ENCODE assay signal across 10 cellular contexts in the genomic region with DNA sequence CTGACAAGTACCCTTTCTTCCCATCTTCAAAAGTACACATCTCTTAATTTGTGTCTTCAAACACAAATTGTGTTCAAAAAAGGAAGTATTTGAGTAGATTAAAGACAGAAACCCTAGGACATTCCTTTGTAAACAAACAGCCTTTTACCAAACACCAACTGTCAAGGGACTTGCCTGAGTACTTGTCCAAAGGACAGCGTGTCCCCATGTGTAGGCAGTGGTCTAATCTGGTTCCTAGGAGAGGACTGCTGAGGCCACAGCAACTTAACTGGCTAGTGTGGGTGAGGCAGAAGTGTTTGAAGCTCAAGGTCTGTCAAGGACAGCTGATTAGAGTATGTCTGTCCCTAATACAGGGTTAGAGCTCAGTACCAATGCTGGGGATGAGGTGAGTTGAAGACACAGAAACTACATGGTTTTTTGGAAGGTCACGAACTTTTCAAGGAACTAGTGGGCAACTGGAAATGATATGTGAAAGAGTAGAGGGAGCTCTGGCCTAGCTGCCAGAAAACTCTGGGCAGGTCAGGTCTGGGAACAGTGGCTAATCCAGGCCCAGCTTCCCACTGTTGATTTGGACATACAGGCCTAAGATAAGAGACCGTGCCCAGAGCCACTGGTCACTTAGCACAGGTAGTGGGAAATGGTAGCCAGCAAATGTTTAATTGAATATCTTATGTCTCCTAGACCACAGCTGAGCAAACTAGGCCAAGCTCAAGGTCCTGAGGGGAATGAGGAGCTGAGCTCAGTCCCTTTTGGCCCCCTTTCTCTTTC. TPM values are rescaled to one million over a fixed set of nuclear protein-coding genes. Genes with fewer than 3 reads are reported as not detected.
DNase-seq lines count a peak whose midpoint lies in the region; ATAC-seq and TF ChIP-seq lines count a peak whose summit lies in the region.
"Had no signal": no experiment of that assay in that cellular context is flagged by ENCODE, and none has a peak within 500 bp of the region (broad histone marks: within the 10 kb centered on the region; RNA-seq: fewer than 3 reads in every experiment).

No MANE protein-coding gene starts in this region.

- no peaks in the 10 kb centered on the region for H3K9me3 ChIP-seq in CD8-positive, alpha-beta T cell (ENCODE audit: low read length)
- H3K9me3 ChIP-seq in heart right ventricle, result no peaks in the 10 kb centered on the region
- H3K9me3 ChIP-seq in prostate gland, result no peaks in the 10 kb centered on the region
- H3K9me3 ChIP-seq: HAP-1 had no signal

- no peaks in the 10 kb centered on the region for H3K27me3 Mint-ChIP-seq in CD8-positive, alpha-beta T cell (ENCODE audit: low read depth)
- no peaks in the 10 kb centered on the region for H3K27me3 Mint-ChIP-seq in activated T-helper 17 cell treated with anti-CD3 and anti-CD28 coated beads, Interleukin-2, amount 50 U/mL, for 72 hours

- H3K4me1 Mint-ChIP-seq in CD8-positive, alpha-beta T cell (ENCODE audit: low read depth), result peaks cover 68% of the 10 kb centered on the region
- H3K4me1 Mint-ChIP-seq in activated T-helper 17 cell treated with anti-CD3 and anti-CD28 coated beads, Interleukin-2, amount 50 U/mL, for 72 hours, result peaks cover 30% of the 10 kb centered on the region

- peak overlapping the region; percentile 88 for H3K27ac Mint-ChIP-seq in CD8-positive, alpha-beta T cell
- peak overlapping the region; percentile 61 for H3K27ac Mint-ChIP-seq in activated T-helper 17 cell treated with anti-CD3 and anti-CD28 coated beads, Interleukin-2, amount 50 U/mL, for 72 hours

- WGBS in heart right ventricle, 2 donors, result 61 to 63% methylated on average over 3 of the region's 3 CpGs
- 87% methylated on average over 3 of the region's 3 CpGs for whole genome bisulfite sequencing in prostate gland

- POLR2A ChIA-PET in CD8-positive, alpha-beta T cell (lab: Charles Lee), result interaction anchor here (2.3 to 2.7 kb wide), 3 partner anchors 8 to 18 kb away, joined by 9 to 14 read pairs (median 10); partner anchors contain the start of gene HMOX2

- CTCF ChIA-PET in CD8-positive, alpha-beta T cell (lab: Charles Lee), result interaction anchor here (1.1 to 9.8 kb wide), 3 partner anchors 9 to 63 kb away, joined by 4 to 75 read pairs (median 24); partner anchors contain the start of gene HMOX2

- H3K4me3 ChIP-seq in CD8-positive, alpha-beta T cell (ENCODE audit: low read depth, low read length), result no peak overlapping the region
- H3K4me3 ChIP-seq in heart right ventricle (no peak overlapping the region), prostate gland (no peak overlapping the region), brain microvascular endothelial cell (ENCODE audit: low read depth, low read length) (no peak overlapping the region)
- H3K4me3 ChIP-seq: HAP-1 had no signal

- no peak for DNase-seq in CD8-positive, alpha-beta T cell
- DNase-seq in heart right ventricle, result peak in 1 of 2 donors; percentile 28
- peak; percentile 27 for DNase-seq in prostate gland (ENCODE audit: low spot score)
- no peak for DNase-seq in COR-L47 (lab: John Stamatoyannopoulos, UW)
- no peak for DNase-seq in HuH-7.5 (ENCODE audit: low spot score)
- DNase-seq in brain microvascular endothelial cell, result no peak
- DNase-seq: activated CD4-positive, alpha-beta T cell treated with anti-CD3 and anti-CD28 coated beads for 1 hour had no signal

- TF ChIP-seq CTCF in CD8-positive, alpha-beta T cell (IDR thresholded peaks at IDR 0.05), result no peak
- TF ChIP-seq CTCF in heart right ventricle (IDR thresholded peaks at IDR 0.05) (no peak), prostate gland (IDR thresholded peaks at IDR 0.05) (no peak), brain microvascular endothelial cell (IDR thresholded peaks at IDR 0.05; ENCODE audit: low read depth, low read length, missing control alignments) (no peak)

- peaks cover 9% of the 10 kb centered on the region for H3K36me3 ChIP-seq in CD8-positive, alpha-beta T cell (ENCODE audit: insufficient read depth, low read length)
- H3K36me3 ChIP-seq in heart right ventricle (peaks cover 0 to 67% (median 18%) of the 10 kb centered on the region in 9 donors), prostate gland (no peaks in the 10 kb centered on the region), brain microvascular endothelial cell (replicated peaks) (peaks cover 11% of the 10 kb centered on the region)

- H3K9me3 Mint-ChIP-seq in CD8-positive, alpha-beta T cell, result no peaks in the 10 kb centered on the region
- no peaks in the 10 kb centered on the region for H3K9me3 Mint-ChIP-seq in activated T-helper 17 cell treated with anti-CD3 and anti-CD28 coated beads, Interleukin-2, amount 50 U/mL, for 72 hours

- no peak for TF ChIP-seq POLR2A in prostate gland (IDR thresholded peaks at IDR 0.05)

- ATAC-seq in CD8-positive, alpha-beta T cell, result no peak
- ATAC-seq in activated T-helper 17 cell treated with anti-CD3 and anti-CD28 coated beads, Interleukin-2, amount 50 U/mL, for 72 hours (replicated peaks), result no peak
- ATAC-seq in heart right ventricle (peak; percentile 73 to 96 (median 88)), GM18909 (IDR thresholded peaks at IDR 0.05; ENCODE audit: poor library complexity, unreplicated experiment) (no peak)

- H3K27me3 ChIP-seq in CD8-positive, alpha-beta T cell (ENCODE audit: insufficient read depth, low read length), result no peaks in the 10 kb centered on the region
- H3K27me3 ChIP-seq in heart right ventricle (no peaks in the 10 kb centered on the region), prostate gland (replicated peaks; ENCODE audit: insufficient read depth) (no peaks in the 10 kb centered on the region), brain microvascular endothelial cell (replicated peaks) (no peaks in the 10 kb centered on the region)

- intact Hi-C loops in CD8-positive, alpha-beta T cell (cut with DNase I, micrococcal nuclease), result no loop called here
- intact Hi-C loops in heart right ventricle (cut with DNase I) (no loop called here), prostate gland (cut with DNase I) (no loop called here)

- H3K36me3 Mint-ChIP-seq in CD8-positive, alpha-beta T cell, result peaks cover 70% of the 10 kb centered on the region
- H3K36me3 Mint-ChIP-seq in activated T-helper 17 cell treated with anti-CD3 and anti-CD28 coated beads, Interleukin-2, amount 50 U/mL, for 72 hours (ENCODE audit: low read depth), result peaks cover 95% of the 10 kb centered on the region

- peak overlapping the region; percentile 13 for H3K4me3 Mint-ChIP-seq in CD8-positive, alpha-beta T cell
- peak overlapping the region; percentile 10 for H3K4me3 Mint-ChIP-seq in activated T-helper 17 cell treated with anti-CD3 and anti-CD28 coated beads, Interleukin-2, amount 50 U/mL, for 72 hours

- in situ Hi-C loops in brain microvascular endothelial cell (cut with HindIII; ENCODE audit: low pct_ligation_motif_present, low sequenced_read_pairs), result no loop called here

- no peak overlapping the region for H3K27ac ChIP-seq in CD8-positive, alpha-beta T cell (ENCODE audit: low read depth, low read length)
- H3K27ac ChIP-seq in heart right ventricle (peak overlapping the region; percentile 56 to 90 (median 82)), prostate gland (peak overlapping the region; percentile 54 to 68), brain microvascular endothelial cell (no peak overlapping the region)

- peaks cover 79% of the 10 kb centered on the region for H3K4me1 ChIP-seq in CD8-positive, alpha-beta T cell (ENCODE audit: insufficient read depth, low read length)
- H3K4me1 ChIP-seq in heart right ventricle (peaks cover 0 to 62% (median 39%) of the 10 kb centered on the region in 9 donors), prostate gland (replicated peaks) (peaks cover 7% of the 10 kb centered on the region)
- H3K4me1 ChIP-seq: HAP-1 had no signal

RNA-seq across cellular contexts. Expression of gene HMOX2, which starts 10.1 kb away (rescaled TPM):
- 10 to 100 TPM; 31.7 to 36.4 TPM for total RNA-seq in CD8-positive, alpha-beta T cell
- 10 to 100 TPM; 60.0 to 92.1 TPM for total RNA-seq in activated T-helper 17 cell treated with anti-CD3 and anti-CD28 coated beads, Interleukin-2, amount 50 U/mL, for 72 hours
- total RNA-seq in heart right ventricle (100 to 1,000 TPM in 3 of 10 donors, 10 to 100 TPM in 7; 58.4 to 207 (median 84.8) TPM), prostate gland (10 to 100 TPM; 39.9 to 70.8 TPM)
- 100 to 1,000 TPM in 1 of 2 donors, 10 to 100 TPM in 1; 74.3 to 251 TPM for polyA plus RNA-seq in heart right ventricle

RNA-seq across cellular contexts. Expression of gene NMRAL1, which starts 11.9 kb away (rescaled TPM):
- 10 to 100 TPM; 30.5 to 31.8 TPM for total RNA-seq in CD8-positive, alpha-beta T cell
- 10 to 100 TPM; 56.5 to 63.2 TPM for total RNA-seq in activated T-helper 17 cell treated with anti-CD3 and anti-CD28 coated beads, Interleukin-2, amount 50 U/mL, for 72 hours
- 10 to 100 TPM in 9 of 10 donors, 1 to 10 TPM in 1; 9.5 to 36.1 (median 27.4) TPM for total RNA-seq in heart right ventricle
- 10 to 100 TPM; 30.7 to 46.5 TPM for polyA plus RNA-seq in heart right ventricle
- 10 to 100 TPM; 40.8 to 90.9 TPM for total RNA-seq in prostate gland

RNA-seq across cellular contexts. Expression of gene CDIP1, which starts 52.3 kb away (rescaled TPM):
- 10 to 100 TPM; 21.7 to 25.0 TPM for total RNA-seq in CD8-positive, alpha-beta T cell
- 10 to 100 TPM; 24.5 to 31.2 TPM for total RNA-seq in activated T-helper 17 cell treated with anti-CD3 and anti-CD28 coated beads, Interleukin-2, amount 50 U/mL, for 72 hours
- 10 to 100 TPM; 38.0 to 59.5 (median 47.0) TPM for total RNA-seq in heart right ventricle
- polyA plus RNA-seq in heart right ventricle, result 10 to 100 TPM; 28.2 to 37.5 TPM
- total RNA-seq in prostate gland, result 10 to 100 TPM; 21.1 to 30.6 TPM

Comparison
In these comparisons a context has a peak if more than half of its experiments do, and no peak if none do; other contexts are left out.
1. ATAC-seq: peak in heart right ventricle (8 of 8); none in CD8-positive, alpha-beta T cell (single experiment), activated T-helper 17 cell treated with anti-CD3 and anti-CD28 coated beads, Interleukin-2, amount 50 U/mL, for 72 hours (single experiment) and GM18909 (single experiment).
2. H3K27ac ChIP-seq: peak in heart right ventricle (10 of 10) and prostate gland (2 of 2); none in CD8-positive, alpha-beta T cell (single experiment) and brain microvascular endothelial cell (single experiment).